8 cellular contexts compared by ENCODE assay signal in genomic region chr4:153759407-153760226, GRCh38. TPM values are rescaled to one million over a fixed set of nuclear protein-coding genes. Genes with fewer than 3 reads are reported as not detected.
A peak's percentile ranks its signal among the peaks of the same experiment; 100 is the strongest.
DNase-seq lines count a peak whose midpoint lies in the region; ATAC-seq, FAIRE-seq and TF ChIP-seq lines count a peak whose summit lies in the region.

Gene RNF175, minus strand, starts transcription at chr4:153760024. Its CDS starts 162 bp downstream, at chr4:153759862.

- H3K9me3 Mint-ChIP-seq in CD14-positive monocyte (peaks cover 0 to 8% (median 4%) of the 10 kb centered on the region in 7 donors), endothelial cell (ENCODE audit: unreplicated experiment) (no peaks in the 10 kb centered on the region), natural killer cell (no peaks in the 10 kb centered on the region)

- H3K27me3 Mint-ChIP-seq in CD14-positive monocyte (ENCODE audit: low read depth in 3 of 3), result peaks cover 28 to 41% (median 38%) of the 10 kb centered on the region in 3 donors
- H3K27me3 Mint-ChIP-seq in endothelial cell (ENCODE audit: unreplicated experiment), result peaks cover 11% of the 10 kb centered on the region
- H3K27me3 Mint-ChIP-seq in natural killer cell (ENCODE audit: low read depth in 2 of 2), result peaks cover 49 to 56% of the 10 kb centered on the region in 2 donors

- no peak within 1 kb of the TSS for H2AFZ ChIP-seq in PC-9

- H3K4me3 ChIP-seq in PC-9, result no peak within 1 kb of the TSS

- H3F3A ChIP-seq in PC-9 (ENCODE audit: insufficient read depth, low read depth), result no peaks in the 10 kb centered on the region

- H3K79me2 ChIP-seq in PC-9 (ENCODE audit: low read depth), result no peaks in the 10 kb centered on the region

- no peaks in the 10 kb centered on the region for H3K36me3 ChIP-seq in PC-9 (ENCODE audit: low read depth)

- H3K27ac Mint-ChIP-seq in CD14-positive monocyte (no peak within 1 kb of the TSS), endothelial cell (ENCODE audit: unreplicated experiment) (no peak within 1 kb of the TSS), natural killer cell (no peak within 1 kb of the TSS)

- H3K9me2 ChIP-seq in PC-9 (ENCODE audit: insufficient read depth), result no peaks in the 10 kb centered on the region

- CTCF ChIA-PET in PC-9 (lab: Charles Lee), result no interaction called here

- intact Hi-C loops in CD14-positive monocyte (cut with micrococcal nuclease), result loop anchor here in 1 of 2 donors (10.0 kb wide), 1 partner anchor 415 kb away; the partner anchor contains the start of gene MND1
- intact Hi-C loops in natural killer cell (cut with micrococcal nuclease), result no loop called here
- intact Hi-C loops in PC-9 (cut with micrococcal nuclease; ENCODE audit: unreplicated experiment), result no loop called here

- no peak for TF ChIP-seq CTCF in CD14-positive monocyte (IDR thresholded peaks at IDR 0.05)
- no peak for TF ChIP-seq CTCF in endothelial cell (IDR thresholded peaks at IDR 0.05; ENCODE audit: unreplicated experiment)
- TF ChIP-seq CTCF in natural killer cell (IDR thresholded peaks at IDR 0.05), result no peak
- TF ChIP-seq CTCF in GM13977 (IDR thresholded peaks at IDR 0.05; ENCODE audit: extremely low read depth, insufficient read depth, missing control alignments), result no peak
- no peak for TF ChIP-seq CTCF in PC-9 (conservative IDR thresholded peaks at IDR 0.05)

- H3K4me1 ChIP-seq in PC-9 (replicated peaks; ENCODE audit: insufficient read depth), result no peaks in the 10 kb centered on the region

- H3K27me3 ChIP-seq in PC-9 (ENCODE audit: insufficient read depth, low read depth), result no peaks in the 10 kb centered on the region

- POLR2A ChIA-PET in PC-9 (lab: Charles Lee; ENCODE audit: unreplicated experiment), result no interaction called here

- no peak for FAIRE-seq in RCC 7860 (lab: Jason Lieb, UNC)

- no peak within 1 kb of the TSS for H3K27ac ChIP-seq in PC-9

- H3K4me1 Mint-ChIP-seq in CD14-positive monocyte, result peaks cover 26% of the 10 kb centered on the region
- H3K4me1 Mint-ChIP-seq in endothelial cell (ENCODE audit: unreplicated experiment), result peaks cover 2% of the 10 kb centered on the region
- H3K4me1 Mint-ChIP-seq in natural killer cell, result no peaks in the 10 kb centered on the region

- in situ Hi-C loops in GM13977 (cut with MboI; ENCODE audit: low pct_unique_long_range_greater_than_20kb, low sequenced_read_pairs, unreplicated experiment), result loop anchor here (10.0 to 25.0 kb wide), 2 partner anchors 125 to 422 kb away; partner anchors contain the start of gene MND1

- H3K36me3 Mint-ChIP-seq in CD14-positive monocyte, result peaks cover 3 to 5% of the 10 kb centered on the region in 2 donors
- no peaks in the 10 kb centered on the region for H3K36me3 Mint-ChIP-seq in endothelial cell (ENCODE audit: low read depth, unreplicated experiment)
- H3K36me3 Mint-ChIP-seq in natural killer cell, result no peaks in the 10 kb centered on the region

- ATAC-seq in SK-N-SH treated with all-trans-retinoic acid at 6 μM for 48 hours (peak; percentile 78), natural killer cell (peak in 1 of 3 donors; percentile 30)

- H4K20me1 ChIP-seq in PC-9 (ENCODE audit: insufficient read depth), result no peaks in the 10 kb centered on the region

- H3K4me2 ChIP-seq in PC-9, result no peak within 1 kb of the TSS

- H3K9me3 ChIP-seq in PC-9 (ENCODE audit: insufficient read depth, low read depth), result no peaks in the 10 kb centered on the region

- H3K4me3 Mint-ChIP-seq in CD14-positive monocyte, result peak within 1 kb of the TSS; percentile 73 to 83
- H3K4me3 Mint-ChIP-seq in endothelial cell (ENCODE audit: unreplicated experiment), result peak within 1 kb of the TSS; percentile 62
- H3K4me3 Mint-ChIP-seq in natural killer cell, result peak within 1 kb of the TSS; percentile 62

- no TSS peak for BruUV-seq in PC-9 (replicated peaks; lab: Mats Ljungman, UMichigan)

- DNase-seq in CD14-positive monocyte (ENCODE audit: low spot score) (no peak), endothelial cell (ENCODE audit: low spot score) (peak; percentile 41), natural killer cell (no peak), GM13977 (ENCODE audit: low spot score) (no peak), foreskin melanocyte (no peak), PC-9 (no peak), RCC 7860 (ENCODE audit: low spot score) (no peak)

TF ChIP-seq in SK-N-SH treated with all-trans-retinoic acid at 6 μM for 48 hours, 23 proteins besides CTCF, POLR2A, EP300 and RAD21:
- TF ChIP-seq GLIS3 (CRISPR knock-in tag; IDR thresholded peaks at IDR 0.05), result no peak
- no peak for TF ChIP-seq RARB (CRISPR knock-in tag; IDR thresholded peaks at IDR 0.05)
- TF ChIP-seq CSRNP3 (CRISPR knock-in tag; IDR thresholded peaks at IDR 0.05), result no peak
- TF ChIP-seq CREB5 (CRISPR knock-in tag; IDR thresholded peaks at IDR 0.05; ENCODE audit: low read depth), result no peak

RNA-seq across cellular contexts. Expression of gene RNF175, which starts in this region (rescaled TPM):
- under 1 TPM; 0.36 to 0.91 TPM for polyA plus RNA-seq in CD14-positive monocyte
- total RNA-seq in endothelial cell (ENCODE audit: unreplicated experiment), result 0.36 TPM
- total RNA-seq in natural killer cell, result under 1 TPM in 1 of 3 donors, not detected in 2; 0.07 TPM
- not detected in 2 replicates for total RNA-seq in PC-9 (2021)

Comparison
In these comparisons a context has a peak if more than half of its experiments do, and no peak if none do; other contexts are left out.
1. Peak in DNase-seq in endothelial cell; RNA of the gene not detected or under 1 TPM.